ENCODE assay signal across 14 cellular contexts in genomic region chrX:68842781-68843581, GRCh38. TPM values are rescaled to one million over a fixed set of nuclear protein-coding genes. Genes with fewer than 3 reads are reported as not detected.
DNase-seq lines count a peak whose midpoint lies in the region; ATAC-seq and TF ChIP-seq lines count a peak whose summit lies in the region.
"Had no signal": no experiment of that assay in that cellular context is flagged by ENCODE, and none has a peak within 500 bp of the region (broad histone marks: within the 10 kb centered on the region; RNA-seq: fewer than 3 reads in every experiment).

No MANE protein-coding gene starts in this region.

- peak overlapping the region in 10 of 11 experiments; percentile 40 to 86 (median 76); a peak in 21 of 22 replicates for H3K27ac ChIP-seq in BLaER1 treated with 17β-estradiol and CSF1 and Interleukin-3, amounts not matched to agents 10 nM and 100 nM
- peak overlapping the region; percentile 39 for H3K27ac ChIP-seq in duodenal mucosa (ENCODE audit: low read depth, low read length)

- peak overlapping the region in 2 of 10 experiments; percentile 11 to 23; a peak in 2 of 20 replicates for H3K4me3 ChIP-seq in BLaER1 treated with 17β-estradiol and CSF1 and Interleukin-3, amounts not matched to agents 10 nM and 100 nM
- H3K4me3 ChIP-seq in duodenal mucosa (ENCODE audit: low read depth in 1 of 2, low read length in 2 of 2) = peak overlapping the region in 1 of 2 donors; percentile 40

- peaks cover 36 to 92% (median 70%) of the 10 kb centered on the region in 11 experiments for H3K27me3 ChIP-seq in BLaER1 treated with 17β-estradiol and CSF1 and Interleukin-3, amounts not matched to agents 10 nM and 100 nM
- no peaks in the 10 kb centered on the region for H3K27me3 ChIP-seq in duodenal mucosa (ENCODE audit: control insufficient read depth in 1 of 2, insufficient read depth in 2 of 2, low read length in 2 of 2)

- no peak for TF ChIP-seq CTCF in mesothelial cell of epicardium (IDR thresholded peaks at IDR 0.05; ENCODE audit: unreplicated experiment)

- peaks cover 15 to 38% (median 24%) of the 10 kb centered on the region in 11 experiments; a peak in 17 of 22 replicates for H3K36me3 ChIP-seq in BLaER1 treated with 17β-estradiol and CSF1 and Interleukin-3, amounts not matched to agents 10 nM and 100 nM
- H3K36me3 ChIP-seq in duodenal mucosa (ENCODE audit: control insufficient read depth in 1 of 2, insufficient read depth in 2 of 2, low read length in 2 of 2) = peaks cover 11 to 15% of the 10 kb centered on the region in 2 donors

- peak overlapping the region; percentile 16 for H3K27ac Mint-ChIP-seq in mesothelial cell of epicardium
- H3K27ac Mint-ChIP-seq: activated CD4-positive, alpha-beta memory T cell treated with anti-CD3 and anti-CD28 coated beads, Interleukin-2, amount 10 ng/mL, durations not matched to agents 7 days and 5 days; activated naive CD8-positive, alpha-beta T cell; memory B cell had no signal

- no peak overlapping the region for H3K4me3 Mint-ChIP-seq in mesothelial cell of epicardium
- H3K4me3 Mint-ChIP-seq: activated CD4-positive, alpha-beta memory T cell treated with anti-CD3 and anti-CD28 coated beads, Interleukin-2, amount 10 ng/mL, durations not matched to agents 7 days and 5 days; activated naive CD8-positive, alpha-beta T cell; memory B cell had no signal

- ATAC-seq in HG03280 (IDR thresholded peaks at IDR 0.05; ENCODE audit: unreplicated experiment) = no peak
- ATAC-seq: stimulated activated naive CD8-positive, alpha-beta T cell treated with anti-CD3 and anti-CD28 coated beads, Interleukin-15, Interleukin-2, amounts not matched to agents 100 U/mL and 50 U/mL, for 24 hours had no signal

- DNase-seq in NCI-H446 (lab: John Stamatoyannopoulos, UW) (peak; percentile 6 to 81), mesothelial cell of epicardium (ENCODE audit: low spot score in 2 of 2, unreplicated experiment in 2 of 2) (no peak), NCI-H1417 (lab: John Stamatoyannopoulos, UW) (no peak), hepatic stellate cell (ENCODE audit: low spot score) (no peak)
- DNase-seq in stimulated activated naive CD4-positive, alpha-beta T cell treated with Interleukin-2 at 50 U/mL for 16 hours (lab: John Stamatoyannopoulos, UW) = no peak
- DNase-seq: activated CD4-positive, alpha-beta memory T cell treated with anti-CD3 and anti-CD28 coated beads, Interleukin-2, amount 10 ng/mL, durations not matched to agents 7 days and 5 days; NCI-H1930; stimulated activated CD4-positive, alpha-beta T cell treated with anti-CD3 and anti-CD28 coated beads, Interleukin-15, amount 100 ng/mL, for 24 hours; stimulated activated naive CD8-positive, alpha-beta T cell treated with anti-CD3 and anti-CD28 coated beads, Interleukin-15, Interleukin-2, amounts not matched to agents 100 U/mL and 50 U/mL, for 24 hours had no signal

- H3K4me1 Mint-ChIP-seq in mesothelial cell of epicardium = peaks cover 11% of the 10 kb centered on the region
- H3K4me1 Mint-ChIP-seq: activated CD4-positive, alpha-beta memory T cell treated with anti-CD3 and anti-CD28 coated beads, Interleukin-2, amount 10 ng/mL, durations not matched to agents 7 days and 5 days; memory B cell had no signal

- H3K9me3 ChIP-seq in BLaER1 treated with 17β-estradiol and CSF1 and Interleukin-3, amounts not matched to agents 10 nM and 100 nM (replicated peaks in 1 of 11) = no peaks in the 10 kb centered on the region
- no peaks in the 10 kb centered on the region for H3K9me3 ChIP-seq in duodenal mucosa (ENCODE audit: control insufficient read depth in 1 of 2, low read length in 2 of 2)

- peak overlapping the region; percentile 61 to 88 (median 77) for H3K4me2 ChIP-seq in BLaER1 treated with 17β-estradiol and CSF1 and Interleukin-3, amounts not matched to agents 10 nM and 100 nM

- H3K9ac ChIP-seq in BLaER1 treated with 17β-estradiol and CSF1 and Interleukin-3, amounts not matched to agents 10 nM and 100 nM = peak overlapping the region in 9 of 11 experiments; percentile 2 to 71 (median 58); a peak in 15 of 22 replicates
- H3K9ac ChIP-seq in duodenal mucosa (ENCODE audit: low read depth in 1 of 2, low read length in 2 of 2) = peak overlapping the region; percentile 18 to 54

- no peaks in the 10 kb centered on the region for H3K9me3 Mint-ChIP-seq in mesothelial cell of epicardium
- H3K9me3 Mint-ChIP-seq: activated CD4-positive, alpha-beta memory T cell treated with anti-CD3 and anti-CD28 coated beads, Interleukin-2, amount 10 ng/mL, durations not matched to agents 7 days and 5 days; memory B cell had no signal

- H3K27me3 Mint-ChIP-seq in mesothelial cell of epicardium (ENCODE audit: low read depth) = no peaks in the 10 kb centered on the region
- H3K27me3 Mint-ChIP-seq: activated CD4-positive, alpha-beta memory T cell treated with anti-CD3 and anti-CD28 coated beads, Interleukin-2, amount 10 ng/mL, durations not matched to agents 7 days and 5 days; activated naive CD8-positive, alpha-beta T cell; memory B cell had no signal

- peaks cover 37 to 72% (median 49%) of the 10 kb centered on the region in 10 experiments for H3K4me1 ChIP-seq in BLaER1 treated with 17β-estradiol and CSF1 and Interleukin-3, amounts not matched to agents 10 nM and 100 nM
- peaks cover 40 to 52% of the 10 kb centered on the region in 2 donors for H3K4me1 ChIP-seq in duodenal mucosa (ENCODE audit: control insufficient read depth in 1 of 2, insufficient read depth in 2 of 2, low read length in 2 of 2)

- peaks cover 4% of the 10 kb centered on the region for H3K36me3 Mint-ChIP-seq in mesothelial cell of epicardium
- H3K36me3 Mint-ChIP-seq: activated naive CD8-positive, alpha-beta T cell; memory B cell had no signal

- peaks cover 0 to 39% (median 18%) of the 10 kb centered on the region in 11 experiments; a peak in 13 of 22 replicates for H4K20me1 ChIP-seq in BLaER1 treated with 17β-estradiol and CSF1 and Interleukin-3, amounts not matched to agents 10 nM and 100 nM

RNA-seq across cellular contexts. Expression of gene EFNB1, which starts 14.2 kb away (rescaled TPM):
- total RNA-seq in mesothelial cell of epicardium = 69.2 to 71.6 TPM (median 70.1 TPM) in 3 replicates

Comparison
In these comparisons a context has a peak if more than half of its experiments do, and no peak if none do; other contexts are left out.
1. DNase-seq: peak in NCI-H446 (2 of 2); none in mesothelial cell of epicardium (0 of 2), NCI-H1417 (0 of 3), hepatic stellate cell (single experiment) and stimulated activated naive CD4-positive, alpha-beta T cell treated with Interleukin-2 at 50 U/mL for 16 hours (single experiment).